ENCODE assay signal across 16 cellular contexts in genomic region chr2:129587426-129588064, GRCh38.
DNase-seq lines count a peak whose midpoint lies in the region; ATAC-seq lines count a peak whose summit lies in the region.
"Had no signal": no experiment of that assay in that cellular context is flagged by ENCODE, and none has a peak within 500 bp of the region (broad histone marks: within the 10 kb centered on the region; RNA-seq: fewer than 3 reads in every experiment).

No MANE protein-coding gene starts in this region.

- no peak overlapping the region for H3K4me3 Mint-ChIP-seq in activated T-cell treated with anti-CD3 and anti-CD28 coated beads, Interleukin-2, amount 50 U/mL, for 4 hours
- H3K4me3 Mint-ChIP-seq: CD8-positive, alpha-beta memory T cell had no signal

- peak; percentile 1 for DNase-seq in activated T-cell treated with anti-CD3 and anti-CD28 coated beads for 48 hours (ENCODE audit: low read depth)
- DNase-seq in activated T-cell treated with anti-CD3 and anti-CD28 coated beads, Interleukin-2, amount 50 U/mL, for 4 hours, result no peak
- DNase-seq in SK-MEL-5 (ENCODE audit: low read depth, low spot score), result peak; percentile 7
- peak; percentile 2 to 11 for DNase-seq in trophoblast cell
- DNase-seq in NCI-H226, result no peak
- DNase-seq in stimulated activated CD4-positive, alpha-beta T cell treated with anti-CD3 and anti-CD28 coated beads, Interleukin-4, amount 100 ng/mL, for 24 hours, result no peak
- DNase-seq: CD8-positive, alpha-beta memory T cell; DND-41; GF-D8; NCI-H1436; NCI-H2029 treated with DMSO at 0.1 percent for 48 hours; NCI-H510A treated with DMSO at 0.1 percent for 48 hours had no signal

- H3K27ac ChIP-seq in trophoblast cell (ENCODE audit: low read depth, low read length), result no peak overlapping the region
- H3K27ac ChIP-seq: 22Rv1 had no signal

- no peaks in the 10 kb centered on the region for H3K4me1 ChIP-seq in iPS-15b (ENCODE audit: control insufficient read depth, insufficient read depth, low read length)
- no peaks in the 10 kb centered on the region for H3K4me1 ChIP-seq in trophoblast cell (ENCODE audit: control insufficient read depth in 1 of 2, insufficient read depth in 2 of 2, low read length in 2 of 2)
- H3K4me1 ChIP-seq: HAP-1 had no signal

- no peaks in the 10 kb centered on the region for H3K4me1 Mint-ChIP-seq in activated T-cell treated with anti-CD3 and anti-CD28 coated beads, Interleukin-2, amount 50 U/mL, for 4 hours (ENCODE audit: low read depth)
- H3K4me1 Mint-ChIP-seq: CD8-positive, alpha-beta memory T cell had no signal

- H2BK5ac ChIP-seq in trophoblast cell (ENCODE audit: low read depth, low read length, poor library complexity), result no peak overlapping the region

- peaks cover 4% of the 10 kb centered on the region for H3K27me3 Mint-ChIP-seq in activated T-cell treated with anti-CD3 and anti-CD28 coated beads, Interleukin-2, amount 50 U/mL, for 4 hours (ENCODE audit: low read depth)

- H2BK120ac ChIP-seq in trophoblast cell (ENCODE audit: insufficient read depth, low read length, poor library complexity), result no peak overlapping the region

- H3K18ac ChIP-seq in trophoblast cell (ENCODE audit: low read length), result no peak overlapping the region

- H3K79me2 ChIP-seq in trophoblast cell (ENCODE audit: control insufficient read depth, insufficient read depth, low read length, poor library complexity), result no peaks in the 10 kb centered on the region

- H3K9me3 ChIP-seq in iPS-15b (ENCODE audit: control insufficient read depth, insufficient read depth, low read length) (no peaks in the 10 kb centered on the region), trophoblast cell (ENCODE audit: insufficient read depth, low read depth, low read length) (peaks cover 5% of the 10 kb centered on the region)
- H3K9me3 ChIP-seq: HAP-1 had no signal

- peaks cover 3% of the 10 kb centered on the region for H3K9me3 Mint-ChIP-seq in activated T-cell treated with anti-CD3 and anti-CD28 coated beads, Interleukin-2, amount 50 U/mL, for 4 hours

- no peak overlapping the region for H4K8ac ChIP-seq in trophoblast cell (ENCODE audit: low read depth, low read length)

- no peak overlapping the region for H2AFZ ChIP-seq in trophoblast cell (ENCODE audit: insufficient read depth, low read length, poor library complexity)

- H4K91ac ChIP-seq in trophoblast cell (ENCODE audit: low read depth, low read length), result no peak overlapping the region

- H3K23ac ChIP-seq in trophoblast cell (ENCODE audit: low read length), result no peak overlapping the region

- WGBS in trophoblast cell (ENCODE audit: extremely low coverage, insufficient coverage, insufficient read length), result no CpG with 5 or more reads among the region's 51 CpGs

- no peak overlapping the region for H3K4me2 ChIP-seq in trophoblast cell (ENCODE audit: low read length)

- no peaks in the 10 kb centered on the region for H3K36me3 Mint-ChIP-seq in activated T-cell treated with anti-CD3 and anti-CD28 coated beads, Interleukin-2, amount 50 U/mL, for 4 hours (ENCODE audit: insufficient read depth)
- H3K36me3 Mint-ChIP-seq: CD8-positive, alpha-beta memory T cell had no signal

- H3K27me3 ChIP-seq in iPS-15b (ENCODE audit: control insufficient read depth, insufficient read depth, low read length), result peaks cover 26% of the 10 kb centered on the region
- H3K27me3 ChIP-seq in trophoblast cell (ENCODE audit: insufficient read depth, low read length), result no peaks in the 10 kb centered on the region

- peak overlapping the region; percentile 39 for H3K4me3 ChIP-seq in iPS-15b (ENCODE audit: low read depth, low read length)
- no peak overlapping the region for H3K4me3 ChIP-seq in trophoblast cell (ENCODE audit: low read depth, low read length)
- H3K4me3 ChIP-seq: HAP-1 had no signal

- no peak for ATAC-seq in activated T-cell treated with anti-CD3 and anti-CD28 coated beads, Interleukin-2, amount 50 U/mL, for 4 hours
- no peak for ATAC-seq in GM21360 (IDR thresholded peaks at IDR 0.05; ENCODE audit: unreplicated experiment)

- H3K14ac ChIP-seq in trophoblast cell (ENCODE audit: low read length), result no peak overlapping the region

- no peak overlapping the region for H2BK12ac ChIP-seq in trophoblast cell (ENCODE audit: low read length)

- in situ Hi-C loops in SK-MEL-5 (cut with HindIII; ENCODE audit: low pct_unique_long_range_greater_than_20kb, low sequenced_read_pairs), result no loop called here

- H3K36me3 ChIP-seq in iPS-15b (ENCODE audit: control insufficient read depth, insufficient read depth, low read length), result no peaks in the 10 kb centered on the region
- no peaks in the 10 kb centered on the region for H3K36me3 ChIP-seq in trophoblast cell (ENCODE audit: control insufficient read depth in 1 of 2, insufficient read depth in 2 of 2, low read length in 2 of 2)
- H3K36me3 ChIP-seq: HAP-1 had no signal

- no peak overlapping the region for H3K4ac ChIP-seq in trophoblast cell (ENCODE audit: low read depth, low read length)

- no peak overlapping the region for H2AK5ac ChIP-seq in trophoblast cell (ENCODE audit: low read length)

- no peak overlapping the region for H4K12ac ChIP-seq in trophoblast cell (ENCODE audit: low read depth, low read length)

- H3K9ac ChIP-seq in iPS-15b (ENCODE audit: low read depth, low read length) (no peak overlapping the region), trophoblast cell (ENCODE audit: low read length) (no peak overlapping the region)

- no peaks in the 10 kb centered on the region for H3K79me1 ChIP-seq in trophoblast cell (ENCODE audit: low read length)

Comparison
In these comparisons a context has a peak if more than half of its experiments do, and no peak if none do; other contexts are left out.
1. DNase-seq: peak in activated T-cell treated with anti-CD3 and anti-CD28 coated beads for 48 hours (single experiment), SK-MEL-5 (single experiment) and trophoblast cell (2 of 2); none in activated T-cell treated with anti-CD3 and anti-CD28 coated beads, Interleukin-2, amount 50 U/mL, for 4 hours (single experiment), NCI-H226 (single experiment) and stimulated activated CD4-positive, alpha-beta T cell treated with anti-CD3 and anti-CD28 coated beads, Interleukin-4, amount 100 ng/mL, for 24 hours (single experiment).